ENCODE assay signal across 28 cellular contexts in the genomic region with DNA sequence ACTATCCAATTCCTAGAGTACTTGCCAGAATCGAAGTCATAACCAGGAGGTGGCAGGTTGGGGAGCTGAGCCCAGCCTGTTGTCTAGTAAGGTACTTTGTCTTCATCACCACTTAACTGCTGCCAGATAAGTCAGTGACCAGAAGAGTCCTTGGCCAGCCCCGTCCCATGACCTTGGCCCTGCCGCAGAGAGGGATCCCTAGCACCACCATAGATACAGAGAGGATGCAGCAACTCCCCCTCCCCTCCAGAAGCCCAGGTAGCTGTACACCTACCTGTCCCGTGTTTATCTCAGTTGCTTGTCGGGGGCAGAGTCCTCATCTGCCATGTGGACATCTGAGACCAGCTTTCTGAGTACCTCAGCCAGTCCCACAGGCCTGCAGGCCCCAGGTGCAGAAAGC.
"Had no signal": no experiment of that assay in that cellular context is flagged by ENCODE, and none has a peak within 500 bp of the region (broad histone marks: within the 10 kb centered on the region; RNA-seq: fewer than 3 reads in every experiment).

No MANE protein-coding gene starts in this region.

- H3K4me3 Mint-ChIP-seq: dendritic cell treated with granulocyte-macrophage colony-stimulating factor and Interleukin-4, amounts not matched to agents 40 ng/mL and 50 ng/mL, for 4 days; effector memory CD8-positive, alpha-beta T cell; endodermal cell had no signal

- H3K4me1 ChIP-seq: colonic mucosa, esophagus muscularis mucosa, gastrocnemius medialis, gastroesophageal sphincter, heart left ventricle, heart right ventricle had no signal

- H3K4me3 ChIP-seq: colonic mucosa, coronary artery, dorsolateral prefrontal cortex, esophagus muscularis mucosa, esophagus squamous epithelium, gastrocnemius medialis, gastroesophageal sphincter, heart left ventricle, heart right ventricle had no signal

- H3K9me3 ChIP-seq: colonic mucosa, esophagus muscularis mucosa, esophagus squamous epithelium, gastrocnemius medialis, gastroesophageal sphincter had no signal

- H3K27me3 ChIP-seq: colonic mucosa, esophagus muscularis mucosa, esophagus squamous epithelium, gastrocnemius medialis, gastroesophageal sphincter, heart right ventricle had no signal

- H3K36me3 ChIP-seq: colonic mucosa, esophagus muscularis mucosa, esophagus squamous epithelium, gastrocnemius medialis, gastroesophageal sphincter, heart left ventricle, heart right ventricle had no signal

- H3K9me3 Mint-ChIP-seq: dendritic cell treated with granulocyte-macrophage colony-stimulating factor and Interleukin-4, amounts not matched to agents 40 ng/mL and 50 ng/mL, for 4 days; effector memory CD8-positive, alpha-beta T cell; endodermal cell had no signal

- ATAC-seq: effector memory CD8-positive, alpha-beta T cell; esophagus mucosa; gastrocnemius medialis; gastroesophageal sphincter; heart left ventricle; heart right ventricle had no signal

- DNase-seq: colonic mucosa; cortex of kidney; dermis blood vessel endothelial cell; dorsolateral prefrontal cortex; effector CD4-positive, alpha-beta T cell; effector CD8-positive, alpha-beta T cell; effector memory CD4-positive, alpha-beta T cell; effector memory CD8-positive, alpha-beta T cell; endodermal cell; erythroblast; esophagus squamous epithelium; foreskin fibroblast; foreskin melanocyte; gastrocnemius medialis; glutamatergic neuron; head of caudate nucleus; heart left ventricle; heart right ventricle had no signal

- H3K27me3 Mint-ChIP-seq: dendritic cell treated with granulocyte-macrophage colony-stimulating factor and Interleukin-4, amounts not matched to agents 40 ng/mL and 50 ng/mL, for 4 days; effector memory CD8-positive, alpha-beta T cell had no signal

- FAIRE-seq: colon, endometrium, endothelial cell of umbilical vein, frontal cortex had no signal

- H3K27ac Mint-ChIP-seq: dendritic cell treated with granulocyte-macrophage colony-stimulating factor and Interleukin-4, amounts not matched to agents 40 ng/mL and 50 ng/mL, for 4 days; effector memory CD8-positive, alpha-beta T cell; endodermal cell had no signal

- H3K27ac ChIP-seq: colonic mucosa, coronary artery, dorsolateral prefrontal cortex, epithelial cell of prostate, esophagus muscularis mucosa, esophagus squamous epithelium, gastrocnemius medialis, gastroesophageal sphincter, heart left ventricle, heart right ventricle had no signal
